1 cellular context compared by ENCODE assay signal in genomic region chr22:45291061-45291930, GRCh38.
TF ChIP-seq lines count a peak whose summit lies in the region.

No MANE protein-coding gene starts in this region.

TF ChIP-seq in K562, 482 proteins besides CTCF, POLR2A, EP300 and RAD21:
- TF ChIP-seq EGR1 (conservative IDR thresholded peaks at IDR 0.05), result peak; percentile 44; the same call in 1 of the 2 replicates
- no peak for TF ChIP-seq NR1H2 (CRISPR knock-in tag; IDR thresholded peaks at IDR 0.05)
